In the genomic region with DNA sequence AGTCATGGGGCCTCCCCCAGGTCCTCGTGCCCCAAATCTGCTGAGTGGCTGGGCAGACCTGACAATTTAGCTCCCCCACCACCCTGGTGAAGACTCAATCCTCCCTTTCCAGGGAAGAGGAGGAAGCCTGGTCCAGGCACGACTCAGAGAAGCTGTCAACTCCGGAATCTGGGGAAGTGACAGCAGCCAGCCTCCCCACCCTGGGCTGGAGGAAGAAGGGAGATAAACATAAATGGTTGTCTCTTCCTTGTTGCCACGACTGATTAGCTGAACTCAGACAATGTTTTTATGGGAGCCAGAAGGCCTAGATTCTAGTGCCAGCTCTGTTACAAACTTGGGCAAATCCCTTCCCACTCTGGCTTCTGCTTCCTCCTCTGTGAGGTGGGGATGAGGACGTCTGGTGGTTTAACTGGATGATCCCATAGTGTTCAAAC, we compare ENCODE assay signal across 11 cellular contexts. TPM values are rescaled to one million over a fixed set of nuclear protein-coding genes. Genes with fewer than 3 reads are reported as not detected.
DNase-seq lines count a peak whose midpoint lies in the region; ATAC-seq and TF ChIP-seq lines count a peak whose summit lies in the region.
"Had no signal": no experiment of that assay in that cellular context is flagged by ENCODE, and none has a peak within 500 bp of the region (broad histone marks: within the 10 kb centered on the region; RNA-seq: fewer than 3 reads in every experiment).

No MANE protein-coding gene starts in this region.

- intact Hi-C loops in heart left ventricle (cut with DNase I), result no loop called here

- ATAC-seq in T-helper 17 cell (no peak), heart left ventricle (peak in 3 of 4 donors; percentile 60 to 62 (median 60)), GM21528 (IDR thresholded peaks at IDR 0.05; ENCODE audit: low FRiP score, unreplicated experiment) (no peak), GM21390 (IDR thresholded peaks at IDR 0.05; ENCODE audit: unreplicated experiment) (no peak)

- peaks cover 0 to 31% (median 6%) of the 10 kb centered on the region in 3 donors for H3K36me3 Mint-ChIP-seq in CD8-positive, alpha-beta memory T cell
- peaks cover 4% of the 10 kb centered on the region for H3K36me3 Mint-ChIP-seq in T-helper 17 cell (ENCODE audit: low read depth)

- peaks cover 0 to 2% of the 10 kb centered on the region in 2 donors for H3K27me3 Mint-ChIP-seq in CD8-positive, alpha-beta memory T cell
- H3K27me3 Mint-ChIP-seq in T-helper 17 cell, result no peaks in the 10 kb centered on the region

- no peak overlapping the region for H3K4me3 ChIP-seq in CD8-positive, alpha-beta memory T cell (ENCODE audit: low read length)
- H3K4me3 ChIP-seq in heart left ventricle, result no peak overlapping the region
- no peak overlapping the region for H3K4me3 ChIP-seq in skeletal muscle tissue (ENCODE audit: low read length in 3 of 3)

- no peak overlapping the region for H3K27ac ChIP-seq in CD8-positive, alpha-beta memory T cell (ENCODE audit: low read depth, low read length)
- H3K27ac ChIP-seq in heart left ventricle (peak overlapping the region; percentile 10 to 81 (median 51)), skeletal muscle tissue (ENCODE audit: low read depth, low read length) (peak overlapping the region; percentile 39)
- H3K27ac ChIP-seq: brain microvascular endothelial cell, WERI-Rb-1 had no signal

- POLR2A ChIA-PET in CD8-positive, alpha-beta memory T cell (lab: Charles Lee), result interaction anchor here (0.9 to 1.5 kb wide), 2 partner anchors 15 to 44 kb away, joined by 4 to 8 read pairs; a partner anchor contains a TSS

- H3K9ac ChIP-seq in skeletal muscle tissue (ENCODE audit: low read depth in 1 of 3, low read length in 3 of 3), result peak overlapping the region in 1 of 3 donors; percentile 40

- CTCF ChIA-PET in CD8-positive, alpha-beta memory T cell (lab: Charles Lee), result interaction anchor here (0.8 to 2.3 kb wide), 5 partner anchors 15 to 74 kb away, joined by 4 to 7 read pairs (median 4); a partner anchor contains a TSS

- H3K4me1 Mint-ChIP-seq in CD8-positive, alpha-beta memory T cell, result peaks cover 58 to 82% (median 67%) of the 10 kb centered on the region in 3 donors
- peaks cover 37% of the 10 kb centered on the region for H3K4me1 Mint-ChIP-seq in T-helper 17 cell

- DNase-seq in CD8-positive, alpha-beta memory T cell, result no peak
- DNase-seq in T-helper 17 cell, result no peak
- DNase-seq in heart left ventricle, result peak in 1 of 5 donors; percentile 40
- DNase-seq in NCI-H2081 (lab: John Stamatoyannopoulos, UW), result no peak
- no peak for DNase-seq in GM13977 (ENCODE audit: low spot score)
- DNase-seq: brain microvascular endothelial cell, NCI-H510A, WERI-Rb-1 had no signal

- in situ Hi-C loops in GM13977 (cut with MboI; ENCODE audit: low pct_unique_long_range_greater_than_20kb, low sequenced_read_pairs, unreplicated experiment), result no loop called here

- peak overlapping the region; percentile 62 to 94 (median 84) for H3K27ac Mint-ChIP-seq in CD8-positive, alpha-beta memory T cell
- peak overlapping the region; percentile 100 for H3K27ac Mint-ChIP-seq in T-helper 17 cell

- TF ChIP-seq POLR2A in heart left ventricle (IDR thresholded peaks at IDR 0.05), result no peak

- peaks cover 72% of the 10 kb centered on the region for H3K4me1 ChIP-seq in CD8-positive, alpha-beta memory T cell (ENCODE audit: insufficient read depth, low read length)
- H3K4me1 ChIP-seq in heart left ventricle (peaks cover 2 to 62% (median 48%) of the 10 kb centered on the region in 12 donors), skeletal muscle tissue (ENCODE audit: control insufficient read depth in 3 of 3, insufficient read depth in 3 of 3, low read length in 3 of 3) (peaks cover 22 to 29% (median 27%) of the 10 kb centered on the region in 3 donors)

- H3K36me3 ChIP-seq in CD8-positive, alpha-beta memory T cell (ENCODE audit: insufficient read depth, low read length), result peaks cover 4% of the 10 kb centered on the region
- peaks cover 0 to 7% (median 0%) of the 10 kb centered on the region in 9 donors for H3K36me3 ChIP-seq in heart left ventricle
- H3K36me3 ChIP-seq in skeletal muscle tissue (ENCODE audit: control insufficient read depth in 3 of 3, insufficient read depth in 3 of 3, low read length in 3 of 3), result peaks cover 0 to 6% (median 3%) of the 10 kb centered on the region in 3 donors
- H3K36me3 ChIP-seq: brain microvascular endothelial cell, WERI-Rb-1 had no signal

- H3K9me3 Mint-ChIP-seq in CD8-positive, alpha-beta memory T cell, result no peaks in the 10 kb centered on the region

- H3K27me3 ChIP-seq in CD8-positive, alpha-beta memory T cell (ENCODE audit: insufficient read depth, low read length, poor library complexity, severe bottlenecking), result no peaks in the 10 kb centered on the region
- H3K27me3 ChIP-seq in heart left ventricle, result no peaks in the 10 kb centered on the region
- no peaks in the 10 kb centered on the region for H3K27me3 ChIP-seq in skeletal muscle tissue (ENCODE audit: control insufficient read depth in 3 of 3, insufficient read depth in 3 of 3, low read length in 3 of 3)
- H3K27me3 ChIP-seq: brain microvascular endothelial cell had no signal

- TF ChIP-seq CTCF in heart left ventricle (IDR thresholded peaks at IDR 0.05) (no peak), GM13977 (IDR thresholded peaks at IDR 0.05; ENCODE audit: extremely low read depth, insufficient read depth, missing control alignments) (no peak)

- WGBS in heart left ventricle, 4 donors, result 4 to 9% (median 6%) methylated on average over 5 of the region's 5 CpGs

- no peaks in the 10 kb centered on the region for H3K9me3 ChIP-seq in CD8-positive, alpha-beta memory T cell (ENCODE audit: low read length)
- H3K9me3 ChIP-seq in T-helper 17 cell (ENCODE audit: control insufficient read depth, low read length, poor library complexity, severe bottlenecking), result no peaks in the 10 kb centered on the region
- H3K9me3 ChIP-seq in heart left ventricle, result no peaks in the 10 kb centered on the region
- no peaks in the 10 kb centered on the region for H3K9me3 ChIP-seq in skeletal muscle tissue (ENCODE audit: control insufficient read depth in 3 of 3, low read length in 3 of 3)

- peak overlapping the region in 3 of 7 donors; percentile 12 to 64 (median 33) for H3K4me3 Mint-ChIP-seq in CD8-positive, alpha-beta memory T cell
- no peak overlapping the region for H3K4me3 Mint-ChIP-seq in T-helper 17 cell

RNA-seq across cellular contexts. Expression of a gene that starts 15.4 kb away (rescaled TPM):
- 10 to 100 TPM; 47.9 to 50.5 TPM for total RNA-seq in CD8-positive, alpha-beta memory T cell
- polyA plus RNA-seq in CD8-positive, alpha-beta memory T cell, result 134 TPM
- total RNA-seq in T-helper 17 cell (10 to 100 TPM; 74.7 to 82.5 TPM), heart left ventricle (100 to 1,000 TPM in 7 of 9 donors, 10 to 100 TPM in 2; 82.5 to 207 (median 119) TPM), skeletal muscle tissue (21.9 TPM)
- 100 to 1,000 TPM in 1 of 2 donors, 10 to 100 TPM in 1; 92.9 to 245 TPM for polyA plus RNA-seq in heart left ventricle

RNA-seq across cellular contexts. Expression of a gene that starts 44.5 kb away (rescaled TPM):
- total RNA-seq in CD8-positive, alpha-beta memory T cell, result 10 to 100 TPM; 12.7 to 14.9 TPM
- 4.7 TPM for polyA plus RNA-seq in CD8-positive, alpha-beta memory T cell
- total RNA-seq in T-helper 17 cell (10 to 100 TPM in 1 of 2 donors, 1 to 10 TPM in 1; 6.0 to 13.4 TPM), heart left ventricle (10 to 100 TPM; 27.5 to 71.4 (median 40.1) TPM), skeletal muscle tissue (16.7 TPM)
- 10 to 100 TPM; 22.8 to 31.6 TPM for polyA plus RNA-seq in heart left ventricle

RNA-seq across cellular contexts. Expression of a gene that starts 50.9 kb away (rescaled TPM):
- total RNA-seq in CD8-positive, alpha-beta memory T cell, result 100 to 1,000 TPM; 452 to 459 TPM
- 351 TPM for polyA plus RNA-seq in CD8-positive, alpha-beta memory T cell
- 100 to 1,000 TPM; 258 to 307 TPM for total RNA-seq in T-helper 17 cell
- total RNA-seq in heart left ventricle, result 100 to 1,000 TPM; 179 to 287 (median 220) TPM
- polyA plus RNA-seq in heart left ventricle, result 100 to 1,000 TPM; 171 to 202 TPM
- 361 TPM for total RNA-seq in skeletal muscle tissue

Comparison
In these comparisons a context has a peak if more than half of its experiments do, and no peak if none do; other contexts are left out.
1. ATAC-seq: peak in heart left ventricle (3 of 4); none in T-helper 17 cell (single experiment), GM21528 (single experiment) and GM21390 (single experiment).